Comparison of ENCODE assay signal across 10 cellular contexts in the genomic region with DNA sequence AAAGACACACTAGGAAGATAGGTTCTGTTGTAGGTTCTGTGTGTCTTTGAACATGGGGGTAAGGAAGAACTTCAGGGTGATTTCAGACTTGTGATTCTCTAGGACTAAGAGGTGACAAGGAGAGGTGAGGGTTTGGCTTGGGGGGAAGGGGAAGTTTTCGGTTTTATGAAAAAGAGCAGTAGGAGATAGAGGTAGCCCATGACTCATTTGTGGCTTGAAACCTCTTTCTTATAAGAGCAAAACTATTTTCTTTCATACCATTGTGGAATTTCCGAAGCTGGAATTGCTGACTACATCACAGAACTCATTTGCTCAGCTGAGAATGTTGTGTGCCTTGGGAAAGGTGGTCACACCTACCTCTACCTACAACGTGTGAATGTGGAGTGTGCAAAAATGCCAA. TPM values are rescaled to one million over a fixed set of nuclear protein-coding genes. Genes with fewer than 3 reads are reported as not detected.
DNase-seq lines count a peak whose midpoint lies in the region; ATAC-seq and TF ChIP-seq lines count a peak whose summit lies in the region.
"Had no signal": no experiment of that assay in that cellular context is flagged by ENCODE, and none has a peak within 500 bp of the region (broad histone marks: within the 10 kb centered on the region; RNA-seq: fewer than 3 reads in every experiment).

No MANE protein-coding gene starts in this region.

- ATAC-seq in GM18858 (IDR thresholded peaks at IDR 0.05; ENCODE audit: unreplicated experiment) (peak; percentile 13), natural killer cell (peak in 2 of 3 donors; percentile 45 to 53)
- ATAC-seq: PC-3 had no signal

- peak overlapping the region in 3 of 4 donors; percentile 4 to 64 (median 18) for H3K4me3 Mint-ChIP-seq in IgD-negative memory B cell
- H3K4me3 Mint-ChIP-seq in natural killer cell = peak overlapping the region; percentile 94

- no peaks in the 10 kb centered on the region for H3K36me3 Mint-ChIP-seq in IgD-negative memory B cell
- H3K36me3 Mint-ChIP-seq in natural killer cell = no peaks in the 10 kb centered on the region

- intact Hi-C loops in natural killer cell (cut with micrococcal nuclease) = loop anchor here (1.0 to 5.0 kb wide), 2 partner anchors 66 to 97 kb away; no protein-coding TSS in a partner anchor

- H3K27ac Mint-ChIP-seq in IgD-negative memory B cell (peak overlapping the region; percentile 0 to 71 (median 67)), natural killer cell (peak overlapping the region; percentile 89 to 97)

- DNase-seq in activated T-cell treated with anti-CD3 and anti-CD28 coated beads, Interleukin-2, amount 50 U/mL, for 1 hour = peak; percentile 28
- DNase-seq in natural killer cell (no peak), H7 (no peak), T1000 (lab: John Stamatoyannopoulos, UW) (no peak), Ammon's horn (ENCODE audit: low spot score) (no peak)
- DNase-seq: cortex of kidney, PC-3, thyroid gland had no signal

- H3K4me3 ChIP-seq in H7 (ENCODE audit: insufficient read depth, low read depth, low read length) = no peak overlapping the region
- H3K4me3 ChIP-seq: thyroid gland had no signal

- H3K27me3 ChIP-seq in H7 (ENCODE audit: control insufficient read depth, insufficient read depth, low read length) = no peaks in the 10 kb centered on the region
- H3K27me3 ChIP-seq: thyroid gland had no signal

- H3K27me3 Mint-ChIP-seq in IgD-negative memory B cell = peaks cover 2% of the 10 kb centered on the region
- no peaks in the 10 kb centered on the region for H3K27me3 Mint-ChIP-seq in natural killer cell (ENCODE audit: low read depth in 2 of 2)

- H3K4me1 Mint-ChIP-seq in IgD-negative memory B cell = peaks cover 80 to 88% (median 81%) of the 10 kb centered on the region in 3 donors
- peaks cover 93 to 96% of the 10 kb centered on the region in 2 donors for H3K4me1 Mint-ChIP-seq in natural killer cell

- H3K9me3 Mint-ChIP-seq in IgD-negative memory B cell (no peaks in the 10 kb centered on the region), natural killer cell (no peaks in the 10 kb centered on the region)

- H3K36me3 ChIP-seq in H7 (replicated peaks; ENCODE audit: control insufficient read depth, insufficient read depth, low read length) = no peaks in the 10 kb centered on the region
- H3K36me3 ChIP-seq: thyroid gland had no signal

- TF ChIP-seq CTCF in natural killer cell (IDR thresholded peaks at IDR 0.05) = no peak

RNA-seq across cellular contexts. Expression of gene IKZF1, which starts 39.6 kb away (rescaled TPM):
- 213 TPM for polyA plus RNA-seq in IgD-negative memory B cell
- total RNA-seq in natural killer cell = 100 to 1,000 TPM; 294 to 391 (median 350) TPM
- 0.81 and 1.4 TPM in 2 replicates for total RNA-seq in H7 (2014; rRNA removed; shearing (Covaris generic))
- total RNA-seq: PC-3 had no signal

Comparison
In these comparisons a context has a peak if more than half of its experiments do, and no peak if none do; other contexts are left out.
1. RNA of gene IKZF1, which starts 39.6 kb away (total RNA-seq): 294 to 391 TPM in natural killer cell; 0.81 to 1.4 TPM in H7; every median in the first group is over 100 times any median in the second.